8 cellular contexts compared by ENCODE assay signal in genomic region chr7:139673230-139673629, GRCh38.
DNase-seq lines count a peak whose midpoint lies in the region; ATAC-seq and TF ChIP-seq lines count a peak whose summit lies in the region.

No MANE protein-coding gene starts in this region.

- H3K36me3 Mint-ChIP-seq in activated CD8-positive, alpha-beta T cell treated with anti-CD3 and anti-CD28 coated beads for 36 hours (ENCODE audit: low read depth), result peaks cover 14% of the 10 kb centered on the region
- H3K36me3 Mint-ChIP-seq in natural killer cell treated with Interleukin-12 subunit alpha and Interleukin-12 subunit beta and Interleukin-15 and Interleukin-18, amount 100 ng/mL, for 72 hours, result peaks cover 20% of the 10 kb centered on the region

- peak; percentile 67 for DNase-seq in activated effector memory CD4-positive, alpha-beta T cell treated with anti-CD3 and anti-CD28 coated beads, Interleukin-2, amount 50 U/mL, for 16 hours
- no peak for DNase-seq in activated effector memory CD4-positive, alpha-beta T cell treated with Interleukin-2 at 50 U/mL for 16 hours
- peak; percentile 81 for DNase-seq in activated CD8-positive, alpha-beta T cell treated with anti-CD3 and anti-CD28 coated beads for 36 hours
- peak; percentile 90 for DNase-seq in natural killer cell treated with Interleukin-12 subunit alpha and Interleukin-12 subunit beta and Interleukin-15 and Interleukin-18, amount 100 ng/mL, for 72 hours (ENCODE audit: low spot score)
- DNase-seq in islet precursor cell (no peak), HUDEP-2 (lab: John Stamatoyannopoulos, UW; ENCODE audit: unreplicated experiment in 76 of 76) (no peak)
- no peak for DNase-seq in NK-92 treated with Interleukin-12 subunit alpha and Interleukin-12 subunit beta, amount 100 ng/mL, for 24 hours (lab: John Stamatoyannopoulos, UW)

- H3K27me3 Mint-ChIP-seq in activated CD8-positive, alpha-beta T cell treated with anti-CD3 and anti-CD28 coated beads for 36 hours, result no peaks in the 10 kb centered on the region
- no peaks in the 10 kb centered on the region for H3K27me3 Mint-ChIP-seq in natural killer cell treated with Interleukin-12 subunit alpha and Interleukin-12 subunit beta and Interleukin-15 and Interleukin-18, amount 100 ng/mL, for 72 hours

- peak; percentile 79 for ATAC-seq in HG02938 (IDR thresholded peaks at IDR 0.05; ENCODE audit: unreplicated experiment)
- ATAC-seq in activated CD8-positive, alpha-beta T cell treated with anti-CD3 and anti-CD28 coated beads for 36 hours, result peak; percentile 92
- ATAC-seq in natural killer cell treated with Interleukin-12 subunit alpha and Interleukin-12 subunit beta and Interleukin-15 and Interleukin-18, amount 100 ng/mL, for 72 hours, result peak; percentile 94 to 96

- POLR2A ChIA-PET in activated CD8-positive, alpha-beta T cell treated with anti-CD3 and anti-CD28 coated beads for 36 hours (lab: Charles Lee), result interaction anchor here (0.8 to 3.7 kb wide), 5 partner anchors 9 to 105 kb away, joined by 3 to 28 read pairs (median 4); no protein-coding TSS in a partner anchor

- H3K27ac Mint-ChIP-seq in activated CD8-positive, alpha-beta T cell treated with anti-CD3 and anti-CD28 coated beads for 36 hours, result peak overlapping the region; percentile 92
- H3K27ac Mint-ChIP-seq in natural killer cell treated with Interleukin-12 subunit alpha and Interleukin-12 subunit beta and Interleukin-15 and Interleukin-18, amount 100 ng/mL, for 72 hours, result peak overlapping the region; percentile 87 to 96

- intact Hi-C loops in activated CD8-positive, alpha-beta T cell treated with anti-CD3 and anti-CD28 coated beads for 36 hours (cut with micrococcal nuclease), result loop anchor here (5.0 kb wide), 1 partner anchor 104 kb away; the partner anchor contains the start of gene HIPK2

- peaks cover 57% of the 10 kb centered on the region for H3K4me1 Mint-ChIP-seq in activated CD8-positive, alpha-beta T cell treated with anti-CD3 and anti-CD28 coated beads for 36 hours (ENCODE audit: low read depth)
- peaks cover 63 to 67% of the 10 kb centered on the region in 2 donors for H3K4me1 Mint-ChIP-seq in natural killer cell treated with Interleukin-12 subunit alpha and Interleukin-12 subunit beta and Interleukin-15 and Interleukin-18, amount 100 ng/mL, for 72 hours (ENCODE audit: low read depth in 2 of 2)

- no peak for TF ChIP-seq CTCF in activated CD8-positive, alpha-beta T cell treated with anti-CD3 and anti-CD28 coated beads for 36 hours (IDR thresholded peaks at IDR 0.05)

- CTCF ChIA-PET in activated CD8-positive, alpha-beta T cell treated with anti-CD3 and anti-CD28 coated beads for 36 hours (lab: Charles Lee), result interaction anchor here (0.9 to 2.8 kb wide), 4 partner anchors 14 to 71 kb away, joined by 3 to 22 read pairs (median 3); no protein-coding TSS in a partner anchor

- no peaks in the 10 kb centered on the region for H3K9me3 Mint-ChIP-seq in activated CD8-positive, alpha-beta T cell treated with anti-CD3 and anti-CD28 coated beads for 36 hours
- H3K9me3 Mint-ChIP-seq in natural killer cell treated with Interleukin-12 subunit alpha and Interleukin-12 subunit beta and Interleukin-15 and Interleukin-18, amount 100 ng/mL, for 72 hours, result no peaks in the 10 kb centered on the region

- peak overlapping the region; percentile 52 for H3K4me3 Mint-ChIP-seq in activated CD8-positive, alpha-beta T cell treated with anti-CD3 and anti-CD28 coated beads for 36 hours
- peak overlapping the region; percentile 83 for H3K4me3 Mint-ChIP-seq in natural killer cell treated with Interleukin-12 subunit alpha and Interleukin-12 subunit beta and Interleukin-15 and Interleukin-18, amount 100 ng/mL, for 72 hours

Comparison
In these comparisons a context has a peak if more than half of its experiments do, and no peak if none do; other contexts are left out.
1. DNase-seq: peak in activated effector memory CD4-positive, alpha-beta T cell treated with anti-CD3 and anti-CD28 coated beads, Interleukin-2, amount 50 U/mL, for 16 hours (single experiment), activated CD8-positive, alpha-beta T cell treated with anti-CD3 and anti-CD28 coated beads for 36 hours (single experiment) and natural killer cell treated with Interleukin-12 subunit alpha and Interleukin-12 subunit beta and Interleukin-15 and Interleukin-18, amount 100 ng/mL, for 72 hours (single experiment); none in activated effector memory CD4-positive, alpha-beta T cell treated with Interleukin-2 at 50 U/mL for 16 hours (single experiment), islet precursor cell (single experiment), HUDEP-2 (0 of 76) and NK-92 treated with Interleukin-12 subunit alpha and Interleukin-12 subunit beta, amount 100 ng/mL, for 24 hours (single experiment).
2. Peak in every context shown above with its lines, with median percentiles within 50 percentile points of each other: ATAC-seq.